ENCODE assay signal across 20 cellular contexts in the genomic region with DNA sequence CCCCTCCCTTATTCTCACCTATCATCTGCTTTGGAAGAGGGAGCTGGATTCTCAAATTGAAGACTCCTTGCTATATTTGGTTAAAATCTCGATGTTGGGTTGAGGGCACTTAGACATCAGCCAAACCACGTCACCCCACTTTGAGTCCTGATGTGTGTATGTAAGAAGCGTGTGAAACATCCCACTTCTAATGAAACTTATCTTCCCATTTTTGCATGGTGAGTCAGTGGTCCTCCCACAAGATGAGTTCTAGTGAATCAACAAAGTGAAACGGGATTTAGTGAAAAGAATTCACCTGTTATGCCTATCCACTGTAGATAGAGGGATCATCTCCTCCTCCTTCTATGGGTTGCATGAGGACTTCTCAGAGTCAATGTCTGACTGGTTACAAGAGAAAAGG.
"Had no signal": no experiment of that assay in that cellular context is flagged by ENCODE, and none has a peak within 500 bp of the region (broad histone marks: within the 10 kb centered on the region; RNA-seq: fewer than 3 reads in every experiment).

No MANE protein-coding gene starts in this region.

- H3K27ac ChIP-seq: ascending aorta, breast epithelium, coronary artery, left ventricle myocardium inferior, right atrium auricular region, stomach had no signal

- H3K4me3 ChIP-seq: ascending aorta, breast epithelium, coronary artery, left ventricle myocardium inferior, right atrium auricular region, stomach had no signal

- H3K36me3 ChIP-seq: ascending aorta, breast epithelium, left ventricle myocardium inferior, right atrium auricular region, stomach had no signal

- H3K27me3 ChIP-seq: ascending aorta, breast epithelium, right atrium auricular region, stomach had no signal

- ATAC-seq: activated CD4-positive, CD25-positive, alpha-beta regulatory T cell treated with anti-CD3 and anti-CD28 coated beads, Interleukin-2, amount 50 U/mL, for 24 hours; activated naive CD8-positive, alpha-beta T cell treated with anti-CD3 and anti-CD28 coated beads, Interleukin-2, amount 50 U/mL, for 24 hours had no signal

- H3K9me3 ChIP-seq: ascending aorta, breast epithelium, right atrium auricular region had no signal

- H3K4me1 ChIP-seq: ascending aorta, breast epithelium, right atrium auricular region, stomach had no signal

- FAIRE-seq: frontal cortex, kidney, small intestine had no signal

- DNase-seq: activated CD4-positive, alpha-beta T cell treated with anti-CD3 and anti-CD28 coated beads, Interleukin-2, amount 10 ng/mL, durations not matched to agents 7 days and 5 days; activated CD8-positive, alpha-beta memory T cell treated with anti-CD3 and anti-CD28 coated beads, Interleukin-2, amount 50 U/mL, for 4 hours; activated effector memory CD4-positive, alpha-beta T cell treated with Interleukin-2 at 50 U/mL for 16 hours; activated naive CD4-positive, alpha-beta T cell treated with anti-CD3 and anti-CD28 coated beads, Interleukin-2, amount 10 ng/mL, durations not matched to agents 7 days and 5 days; activated naive CD8-positive, alpha-beta T cell treated with anti-CD3 and anti-CD28 coated beads, Interleukin-2, amount 50 U/mL, for 24 hours; activated T-cell treated with anti-CD3 and anti-CD28 coated beads, Interleukin-2, amount 50 U/mL, for 48 hours; kidney; left ventricle myocardium inferior; mammary epithelial cell; nephron progenitor cell; small intestine; stimulated activated CD4-positive, alpha-beta T cell treated with anti-CD3 and anti-CD28 coated beads, Interleukin-15, amount 100 ng/mL, for 24 hours; stimulated activated CD4-positive, alpha-beta T cell treated with anti-CD3 and anti-CD28 coated beads, Interleukin-2, amount 100 ng/mL, for 48 hours; stomach had no signal
